In genomic region chr5:113166710-113167366, GRCh38 we compare ENCODE assay signal across 12 cellular contexts.
DNase-seq lines count a peak whose midpoint lies in the region; ATAC-seq and TF ChIP-seq lines count a peak whose summit lies in the region.
"Had no signal": no experiment of that assay in that cellular context is flagged by ENCODE, and none has a peak within 500 bp of the region (broad histone marks: within the 10 kb centered on the region; RNA-seq: fewer than 3 reads in every experiment).

No MANE protein-coding gene starts in this region.

- H2AFZ ChIP-seq in PC-3 (ENCODE audit: low read length) = peak overlapping the region; percentile 63
- no peak overlapping the region for H2AFZ ChIP-seq in osteoblast (ENCODE audit: low read length)

- CTCF ChIA-PET in PC-3 (lab: Charles Lee) = no interaction called here

- BruUV-seq in PC-3 (replicated peaks; lab: Mats Ljungman, UMichigan) = no TSS peak

- H3K27me3 ChIP-seq in PC-3 (ENCODE audit: low read length) (peaks cover 9% of the 10 kb centered on the region; the same call in 1 of the 2 replicates), osteoblast (ENCODE audit: insufficient read depth, low read length) (peaks cover 14% of the 10 kb centered on the region)

- no peaks in the 10 kb centered on the region for H3K9me2 ChIP-seq in PC-3 (replicated peaks; ENCODE audit: low read length)

- intact Hi-C loops in PC-3 (cut with micrococcal nuclease) = loop anchor here (1.0 kb wide), 1 partner anchor 163 kb away; no protein-coding TSS in a partner anchor

- DNase-seq in GM03348 (ENCODE audit: low spot score) = peak; percentile 73
- peak; percentile 91 for DNase-seq in PC-3
- DNase-seq in epithelial cell of prostate (ENCODE audit: low read depth, low spot score) = peak; percentile 54
- peak; percentile 58 for DNase-seq in osteoblast (ENCODE audit: insufficient read length, low spot score, missing footprints)
- DNase-seq in CD1c-positive myeloid dendritic cell (ENCODE audit: extremely low spot score) = no peak
- DNase-seq in NCI-H446 (lab: John Stamatoyannopoulos, UW) = no peak
- DNase-seq: kidney; NCI-H526; stimulated activated CD8-positive, alpha-beta memory T cell treated with anti-CD3 and anti-CD28 coated beads, Interleukin-4, amount 100 ng/mL, for 48 hours had no signal

- H4K20me1 ChIP-seq in PC-3 (ENCODE audit: low read length) (no peaks in the 10 kb centered on the region), osteoblast (ENCODE audit: insufficient read depth, low read length) (peaks cover 3% of the 10 kb centered on the region)

- no peaks in the 10 kb centered on the region for H3K79me2 ChIP-seq in PC-3 (ENCODE audit: low read length)
- H3K79me2 ChIP-seq in osteoblast (ENCODE audit: insufficient read depth, low read length) = no peaks in the 10 kb centered on the region

- no peaks in the 10 kb centered on the region for H3F3A ChIP-seq in PC-3 (ENCODE audit: low read length, unreplicated experiment)

- H3K9me3 ChIP-seq in PC-3 (ENCODE audit: low read length) (no peaks in the 10 kb centered on the region), osteoblast (ENCODE audit: low read depth, low read length) (no peaks in the 10 kb centered on the region)

- H3K4me2 ChIP-seq in PC-3 (ENCODE audit: low read length) (peak overlapping the region; percentile 80), osteoblast (ENCODE audit: insufficient read depth, low read length) (peak overlapping the region; percentile 76)
- H3K4me2 ChIP-seq: KMS-11 had no signal

- H3K4me1 ChIP-seq in PC-3 (ENCODE audit: insufficient read depth, low read length) (peaks cover 28% of the 10 kb centered on the region), osteoblast (ENCODE audit: insufficient read depth, low read length) (peaks cover 47% of the 10 kb centered on the region)

- H3K36me3 ChIP-seq in PC-3 (ENCODE audit: low read depth, low read length) = no peaks in the 10 kb centered on the region
- no peaks in the 10 kb centered on the region for H3K36me3 ChIP-seq in osteoblast (ENCODE audit: insufficient read depth, low read length)

- H3K4me3 ChIP-seq in PC-3 (ENCODE audit: low read length) = peak overlapping the region; percentile 43
- peak overlapping the region; percentile 3 for H3K4me3 ChIP-seq in osteoblast (ENCODE audit: insufficient read depth, low read length)

- POLR2A ChIA-PET in PC-3 (lab: Charles Lee; ENCODE audit: unreplicated experiment) = interaction anchor here (0.6 kb wide), 3 partner anchors 9 to 115 kb away, joined by 3 to 6 read pairs (median 4); no protein-coding TSS in a partner anchor

- ATAC-seq in PC-3 (peak; percentile 94), HG03039 (IDR thresholded peaks at IDR 0.05; ENCODE audit: unreplicated experiment) (no peak), GM21786 (IDR thresholded peaks at IDR 0.05; ENCODE audit: unreplicated experiment) (no peak)

- no peak for TF ChIP-seq CTCF in PC-3 (conservative IDR thresholded peaks at IDR 0.05; ENCODE audit: low read depth, low read length)
- no peak for TF ChIP-seq CTCF in osteoblast (IDR thresholded peaks at IDR 0.05; ENCODE audit: extremely low read depth, low read depth, low read length)

- H3K27ac ChIP-seq in PC-3 (ENCODE audit: low read length) = peak overlapping the region; percentile 61
- H3K27ac ChIP-seq in epithelial cell of prostate = peak overlapping the region; percentile 92
- peak overlapping the region; percentile 87 for H3K27ac ChIP-seq in osteoblast (ENCODE audit: low read depth, low read length)
- H3K27ac ChIP-seq: KMS-11 had no signal

- H3K9ac ChIP-seq in PC-3 (ENCODE audit: low read length) = no peak overlapping the region
- H3K9ac ChIP-seq: KMS-11 had no signal

Comparison
In these comparisons a context has a peak if more than half of its experiments do, and no peak if none do; other contexts are left out.
1. DNase-seq: peak in GM03348 (single experiment), PC-3 (single experiment), epithelial cell of prostate (single experiment) and osteoblast (single experiment); none in CD1c-positive myeloid dendritic cell (single experiment) and NCI-H446 (0 of 2).
2. Peak in every context shown above with its lines, with median percentiles within 50 percentile points of each other: H3K27ac ChIP-seq.